Comparison of ENCODE assay signal across 1 cellular context in genomic region chr9:128247191-128247803, GRCh38.
TF ChIP-seq lines count a peak whose summit lies in the region.

No MANE protein-coding gene starts in this region.

TF ChIP-seq in K562, 482 proteins besides CTCF, POLR2A, EP300 and RAD21:
- TF ChIP-seq THAP12 (CRISPR knock-in tag; IDR thresholded peaks at IDR 0.05) (0 out of 2 replicates have a peak, but pooled peaks have one; percentile 15), KLF16 (IDR thresholded peaks at IDR 0.05) (no peak), SRF (CRISPR knock-in tag; IDR thresholded peaks at IDR 0.05) (no peak)
